8 cellular contexts compared by ENCODE assay signal in genomic region chr3:57556459-57557087, GRCh38. TPM values are rescaled to one million over a fixed set of nuclear protein-coding genes. Genes with fewer than 3 reads are reported as not detected.
DNase-seq lines count a peak whose midpoint lies in the region; ATAC-seq and TF ChIP-seq lines count a peak whose summit lies in the region.

No MANE protein-coding gene starts in this region.

- TF ChIP-seq CTCF in HFFc6 (IDR thresholded peaks at IDR 0.05): no peak

- H3K27me3 ChIP-seq in NT2/D1 (ENCODE audit: insufficient read depth, insufficient read length) (peaks cover 3% of the 10 kb centered on the region), skeletal muscle tissue (ENCODE audit: control insufficient read depth in 3 of 3, insufficient read depth in 3 of 3, low read length in 3 of 3) (no peaks in the 10 kb centered on the region)

- H3K9me3 ChIP-seq in NT2/D1 (ENCODE audit: insufficient read depth, low read length) (no peaks in the 10 kb centered on the region), skeletal muscle tissue (ENCODE audit: control insufficient read depth in 3 of 3, low read length in 3 of 3) (no peaks in the 10 kb centered on the region)

- H3K9ac ChIP-seq in NT2/D1 (ENCODE audit: insufficient read length, low read depth) (peak overlapping the region; percentile 98), skeletal muscle tissue (ENCODE audit: low read depth in 1 of 3, low read length in 3 of 3) (peak overlapping the region; percentile 91 to 96 (median 95))

- peak overlapping the region; percentile 98 for H3K27ac Mint-ChIP-seq in HFFc6
- H3K27ac Mint-ChIP-seq in activated naive CD8-positive, alpha-beta T cell treated with anti-CD3 and anti-CD28 coated beads, Interleukin-2, amount 10 ng/mL, durations not matched to agents 7 days and 5 days: peak overlapping the region; percentile 99

- DNase-seq in NCI-H2171 treated with DMSO at 0.1 percent for 48 hours (lab: John Stamatoyannopoulos, UW) (peak; percentile 13), NCI-H2171 (lab: John Stamatoyannopoulos, UW) (no peak), HFFc6 (no peak), NT2/D1 (ENCODE audit: low read depth, low spot score) (no peak), hepatic stellate cell (ENCODE audit: low spot score) (peak; percentile 47), ecto neural progenitor cell (ENCODE audit: low spot score) (no peak)
- DNase-seq in activated naive CD8-positive, alpha-beta T cell treated with anti-CD3 and anti-CD28 coated beads, Interleukin-2, amount 10 ng/mL, durations not matched to agents 7 days and 5 days: no peak

- H3K36me3 Mint-ChIP-seq in HFFc6 (ENCODE audit: low read depth): peaks cover 42% of the 10 kb centered on the region
- H3K36me3 Mint-ChIP-seq in activated naive CD8-positive, alpha-beta T cell treated with anti-CD3 and anti-CD28 coated beads, Interleukin-2, amount 10 ng/mL, durations not matched to agents 7 days and 5 days: peaks cover 22% of the 10 kb centered on the region

- H3K27me3 Mint-ChIP-seq in HFFc6 (ENCODE audit: insufficient read depth): no peaks in the 10 kb centered on the region; the same call in 1 of the 2 replicates
- no peaks in the 10 kb centered on the region for H3K27me3 Mint-ChIP-seq in activated naive CD8-positive, alpha-beta T cell treated with anti-CD3 and anti-CD28 coated beads, Interleukin-2, amount 10 ng/mL, durations not matched to agents 7 days and 5 days

- ATAC-seq in activated naive CD8-positive, alpha-beta T cell treated with anti-CD3 and anti-CD28 coated beads, Interleukin-2, amount 10 ng/mL, durations not matched to agents 7 days and 5 days (ENCODE audit: low read depth): peak; percentile 46

- peak overlapping the region; percentile 90 for H3K27ac ChIP-seq in skeletal muscle tissue (ENCODE audit: low read depth, low read length)

- H3K4me1 Mint-ChIP-seq in HFFc6 (ENCODE audit: low read depth): peaks cover 46% of the 10 kb centered on the region
- H3K4me1 Mint-ChIP-seq in activated naive CD8-positive, alpha-beta T cell treated with anti-CD3 and anti-CD28 coated beads, Interleukin-2, amount 10 ng/mL, durations not matched to agents 7 days and 5 days: peaks cover 33% of the 10 kb centered on the region

- POLR2A ChIA-PET in activated naive CD8-positive, alpha-beta T cell treated with anti-CD3 and anti-CD28 coated beads, Interleukin-2, amount 10 ng/mL, durations not matched to agents 7 days and 5 days (lab: Charles Lee): interaction anchor here (0.6 to 3.7 kb wide), 9 partner anchors 9 to 329 kb away, joined by 3 to 55 read pairs (median 3); partner anchors contain the start of genes ARF4, DENND6A and SLMAP

- no peaks in the 10 kb centered on the region for H3K9me3 Mint-ChIP-seq in HFFc6
- H3K9me3 Mint-ChIP-seq in activated naive CD8-positive, alpha-beta T cell treated with anti-CD3 and anti-CD28 coated beads, Interleukin-2, amount 10 ng/mL, durations not matched to agents 7 days and 5 days: no peaks in the 10 kb centered on the region

- H3K4me1 ChIP-seq in NT2/D1 (ENCODE audit: insufficient read depth, insufficient read length) (no peaks in the 10 kb centered on the region), skeletal muscle tissue (ENCODE audit: control insufficient read depth in 3 of 3, insufficient read depth in 3 of 3, low read length in 3 of 3) (peaks cover 16 to 26% (median 23%) of the 10 kb centered on the region in 3 donors)

- peaks cover 44% of the 10 kb centered on the region for H3K36me3 ChIP-seq in NT2/D1 (ENCODE audit: insufficient read depth, insufficient read length, low read length)
- peaks cover 2 to 11% (median 8%) of the 10 kb centered on the region in 3 donors for H3K36me3 ChIP-seq in skeletal muscle tissue (ENCODE audit: control insufficient read depth in 3 of 3, insufficient read depth in 3 of 3, low read length in 3 of 3)

- peak overlapping the region; percentile 94 for H3K4me3 Mint-ChIP-seq in HFFc6
- peak overlapping the region; percentile 90 for H3K4me3 Mint-ChIP-seq in activated naive CD8-positive, alpha-beta T cell treated with anti-CD3 and anti-CD28 coated beads, Interleukin-2, amount 10 ng/mL, durations not matched to agents 7 days and 5 days

- H3K4me3 ChIP-seq in NT2/D1 (ENCODE audit: insufficient read length, low read depth) (peak overlapping the region; percentile 98), skeletal muscle tissue (ENCODE audit: low read length in 3 of 3) (peak overlapping the region; percentile 88 to 93 (median 92))

RNA-seq across cellular contexts. Expression of gene PDE12, which starts 0.5 kb away (rescaled TPM):
- 10 to 100 TPM; 17.6 to 21.9 (median 20.8) TPM for total RNA-seq in HFFc6 (2021; fragmentation: NEBNext Ultra II Directional; extraction: Animal tissue kit (Norgen Biotek cat#: 25700))
- 10 to 100 TPM; 23.3 to 27.3 TPM for total RNA-seq in activated naive CD8-positive, alpha-beta T cell treated with anti-CD3 and anti-CD28 coated beads, Interleukin-2, amount 10 ng/mL, durations not matched to agents 7 days and 5 days
- total RNA-seq in skeletal muscle tissue: 6.8 TPM

RNA-seq across cellular contexts. Expression of gene DNAH12, which starts 12.4 kb away (rescaled TPM):
- total RNA-seq in HFFc6 (2021; fragmentation: NEBNext Ultra II Directional; extraction: Animal tissue kit (Norgen Biotek cat#: 25700)): under 1 TPM in 5 of 6 experiments, not detected in 1; 0.05 to 0.07 (median 0.05) TPM
- under 1 TPM; 0.20 to 0.30 TPM for total RNA-seq in activated naive CD8-positive, alpha-beta T cell treated with anti-CD3 and anti-CD28 coated beads, Interleukin-2, amount 10 ng/mL, durations not matched to agents 7 days and 5 days
- 0.52 TPM for total RNA-seq in skeletal muscle tissue

RNA-seq across cellular contexts. Expression of gene ARF4, which starts 40.6 kb away (rescaled TPM):
- total RNA-seq in HFFc6 (2021; fragmentation: NEBNext Ultra II Directional; extraction: Animal tissue kit (Norgen Biotek cat#: 25700)): 100 to 1,000 TPM; 446 to 567 (median 535) TPM
- total RNA-seq in activated naive CD8-positive, alpha-beta T cell treated with anti-CD3 and anti-CD28 coated beads, Interleukin-2, amount 10 ng/mL, durations not matched to agents 7 days and 5 days: 10 to 100 TPM; 46.1 to 46.3 TPM
- total RNA-seq in skeletal muscle tissue: 117 TPM

Comparison
In these comparisons a context has a peak if more than half of its experiments do, and no peak if none do; other contexts are left out.
1. DNase-seq: peak in NCI-H2171 treated with DMSO at 0.1 percent for 48 hours (single experiment) and hepatic stellate cell (single experiment); none in NCI-H2171 (single experiment), HFFc6 (single experiment), NT2/D1 (single experiment), activated naive CD8-positive, alpha-beta T cell treated with anti-CD3 and anti-CD28 coated beads, Interleukin-2, amount 10 ng/mL, durations not matched to agents 7 days and 5 days (single experiment) and ecto neural progenitor cell (single experiment).